Comparison of ENCODE assay signal across 17 cellular contexts in the genomic region with DNA sequence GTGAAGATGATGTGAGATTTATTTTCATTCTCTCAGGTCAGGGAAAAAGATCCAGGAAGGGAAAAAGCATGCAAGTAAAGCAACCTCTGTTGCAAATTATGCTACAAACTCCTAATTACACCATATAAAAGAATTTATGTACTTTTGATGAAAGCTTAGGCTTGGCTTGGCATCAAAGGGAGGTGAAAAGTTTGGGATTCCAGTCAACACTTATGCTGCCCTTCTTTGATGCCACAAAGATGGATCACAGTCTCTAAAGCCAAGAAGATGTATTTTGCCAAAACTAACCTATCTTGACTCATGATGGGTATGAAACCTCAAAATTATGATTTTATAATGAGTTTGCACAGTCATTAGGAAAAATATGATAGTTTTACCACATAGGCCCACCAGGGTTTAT.
DNase-seq lines count a peak whose midpoint lies in the region; ATAC-seq, FAIRE-seq and TF ChIP-seq lines count a peak whose summit lies in the region.
"Had no signal": no experiment of that assay in that cellular context is flagged by ENCODE, and none has a peak within 500 bp of the region (broad histone marks: within the 10 kb centered on the region; RNA-seq: fewer than 3 reads in every experiment).

No MANE protein-coding gene starts in this region.

- FAIRE-seq in GM12878 (lab: Jason Lieb, UNC), result peak; percentile 27
- FAIRE-seq: A204.1, D721Med, G401.6, H1 had no signal

- no peaks in the 10 kb centered on the region for H4K20me1 ChIP-seq in GM12878 (ENCODE audit: control insufficient read depth, insufficient read depth)

- CTCF ChIA-PET in CD4-positive, alpha-beta memory T cell (lab: Charles Lee; ENCODE audit: partially characterized antibody), result no interaction called here
- CTCF ChIA-PET in GM12878 (lab: Yijun Ruan, JAX), result interaction anchor here (1.0 to 2.9 kb wide), 2 partner anchors 8 to 238 kb away, joined by 3 to 19 read pairs; no protein-coding TSS in a partner anchor

- no peaks in the 10 kb centered on the region for H3K79me2 ChIP-seq in GM12878 (ENCODE audit: control insufficient read depth, insufficient read depth, low read length)

- H3K9ac ChIP-seq in GM12878 (ENCODE audit: control insufficient read depth, insufficient read depth, low read length), result no peak overlapping the region

- no peak overlapping the region for H2AFZ ChIP-seq in GM12878 (ENCODE audit: control insufficient read depth, low read depth, low read length)

- H3K36me3 ChIP-seq in CD4-positive, alpha-beta memory T cell (ENCODE audit: insufficient read depth, low read length), result no peaks in the 10 kb centered on the region
- no peaks in the 10 kb centered on the region for H3K36me3 ChIP-seq in GM12878 (ENCODE audit: control insufficient read depth in 2 of 2, insufficient read depth in 2 of 2, low read length in 1 of 2)
- H3K36me3 ChIP-seq: BE2C had no signal

- no peaks in the 10 kb centered on the region for H3K36me3 Mint-ChIP-seq in CD4-positive, alpha-beta memory T cell
- H3K36me3 Mint-ChIP-seq: CD4-positive, CD25-positive, alpha-beta regulatory T cell had no signal

- no peak for TF ChIP-seq EP300 in GM12878 (IDR thresholded peaks at IDR 0.05; ENCODE audit: borderline replicate concordance in 1 of 2, control insufficient read depth in 1 of 2, low read depth in 2 of 2, low read length in 2 of 2)

- H3K4me3 ChIP-seq in CD4-positive, alpha-beta memory T cell (ENCODE audit: low read length in 2 of 2), result no peak overlapping the region
- H3K4me3 ChIP-seq in HL-60 (replicated peaks; ENCODE audit: insufficient read depth, low read length), result no peak overlapping the region
- no peak overlapping the region for H3K4me3 ChIP-seq in GM12878

- peak overlapping the region in 6 of 7 donors; percentile 48 to 92 (median 84) for H3K27ac Mint-ChIP-seq in CD4-positive, alpha-beta memory T cell
- H3K27ac Mint-ChIP-seq: CD4-positive, CD25-positive, alpha-beta regulatory T cell; H9 had no signal

- intact Hi-C loops in CD4-positive, alpha-beta memory T cell (cut with micrococcal nuclease), result loop anchor here (2.0 kb wide), 1 partner anchor 33 kb away; no protein-coding TSS in a partner anchor
- intact Hi-C loops in GM12878 (cut with micrococcal nuclease; ENCODE audit: unreplicated experiment), result no loop called here

- H3K4me3 Mint-ChIP-seq in CD4-positive, alpha-beta memory T cell, result peak overlapping the region in 3 of 8 donors; percentile 42 to 70 (median 63)
- H3K4me3 Mint-ChIP-seq: CD4-positive, CD25-positive, alpha-beta regulatory T cell; H9 had no signal

- TF ChIP-seq CTCF in HL-60 (IDR thresholded peaks at IDR 0.05; ENCODE audit: insufficient read depth, low read length) (no peak), GM12878 (IDR thresholded peaks at IDR 0.05 in 2 of 3, conservative IDR thresholded peaks at IDR 0.05 in 1 of 3; ENCODE audit: control insufficient read depth in 2 of 3, extremely low read depth in 1 of 3, insufficient read depth in 1 of 3, low read depth in 3 of 3, low read length in 3 of 3) (no peak), omental fat pad (IDR thresholded peaks at IDR 0.05) (no peak)

- no peaks in the 10 kb centered on the region for H3K27me3 ChIP-seq in CD4-positive, alpha-beta memory T cell (ENCODE audit: insufficient read depth, low read length)
- H3K27me3 ChIP-seq in HL-60 (ENCODE audit: insufficient read depth, poor library complexity, severe bottlenecking) (no peaks in the 10 kb centered on the region), GM12878 (replicated peaks in 1 of 2; ENCODE audit: control insufficient read depth in 2 of 2, insufficient read depth in 2 of 2, low read length in 1 of 2) (no peaks in the 10 kb centered on the region; a peak in 1 of 4 replicates)
- H3K27me3 ChIP-seq: BE2C had no signal

- RAD21 ChIA-PET in GM12878 (lab: Charles Lee; ENCODE audit: unreplicated experiment), result no interaction called here

- TF ChIP-seq RAD21 in GM12878 (IDR thresholded peaks at IDR 0.05; ENCODE audit: insufficient read depth, low read depth, low read length), result no peak

- peaks cover 0 to 2% (median 0%) of the 10 kb centered on the region in 8 donors for H3K9me3 Mint-ChIP-seq in CD4-positive, alpha-beta memory T cell
- H3K9me3 Mint-ChIP-seq: H9 had no signal

- no peak overlapping the region for H3K4me2 ChIP-seq in GM12878 (ENCODE audit: control insufficient read depth, insufficient read depth)

- no peak for DNase-seq in CD4-positive, alpha-beta memory T cell
- DNase-seq in HL-60 (ENCODE audit: low read depth in 1 of 2, low spot score in 1 of 2), result no peak
- no peak for DNase-seq in GM12878 (ENCODE audit: low read depth, low spot score)
- DNase-seq in omental fat pad (ENCODE audit: low spot score), result no peak
- no peak for DNase-seq in NCI-H1417 (lab: John Stamatoyannopoulos, UW)
- DNase-seq in NCI-H128 (lab: John Stamatoyannopoulos, UW; ENCODE audit: unreplicated experiment), result no peak
- DNase-seq: ACHN; BE2C; C1 segment of cervical spinal cord; Caco-2; CD4-positive, CD25-positive, alpha-beta regulatory T cell; H9 had no signal

- peaks cover 83% of the 10 kb centered on the region for H3K4me1 ChIP-seq in CD4-positive, alpha-beta memory T cell (ENCODE audit: insufficient read depth, low read length)
- H3K4me1 ChIP-seq in GM12878 (ENCODE audit: control insufficient read depth, insufficient read depth, low read length), result no peaks in the 10 kb centered on the region
- H3K4me1 ChIP-seq: BE2C had no signal

- TF ChIP-seq POLR2A in GM12878 (IDR thresholded peaks at IDR 0.05; ENCODE audit: low read depth, low read length), result no peak

- H3K27ac ChIP-seq in CD4-positive, alpha-beta memory T cell (ENCODE audit: low read depth, low read length), result no peak overlapping the region
- H3K27ac ChIP-seq in HL-60 (replicated peaks), result 0 out of 2 replicates have a peak overlapping the region, but pooled peaks have one; percentile 11
- no peak overlapping the region for H3K27ac ChIP-seq in GM12878 (ENCODE audit: control insufficient read depth, insufficient read depth)

- POLR2A ChIA-PET in CD4-positive, alpha-beta memory T cell (lab: Charles Lee; ENCODE audit: partially characterized antibody), result interaction anchor here (2.9 kb wide), 1 partner anchor 32 kb away, joined by 26 read pairs; no protein-coding TSS in a partner anchor
- POLR2A ChIA-PET in GM12878 (lab: Charles Lee), result no interaction called here

- no TSS peak for BruUV-seq in GM12878 (replicated peaks; lab: Mats Ljungman, UMichigan)

- no peaks in the 10 kb centered on the region for H3K9me3 ChIP-seq in CD4-positive, alpha-beta memory T cell (ENCODE audit: control insufficient read depth in 1 of 2, low read length in 2 of 2)
- no peaks in the 10 kb centered on the region for H3K9me3 ChIP-seq in GM12878 (replicated peaks; ENCODE audit: control insufficient read depth, insufficient read depth, low read length)
- H3K9me3 ChIP-seq: BE2C, Caco-2 had no signal

- no peaks in the 10 kb centered on the region for H3K27me3 Mint-ChIP-seq in CD4-positive, alpha-beta memory T cell
- H3K27me3 Mint-ChIP-seq: CD4-positive, CD25-positive, alpha-beta regulatory T cell had no signal

- peaks cover 40 to 78% (median 60%) of the 10 kb centered on the region in 4 donors for H3K4me1 Mint-ChIP-seq in CD4-positive, alpha-beta memory T cell

- SMC1A ChIA-PET in GM12878 (lab: Charles Lee; ENCODE audit: uncharacterized antibody, unreplicated experiment), result no interaction called here

- in situ Hi-C loops in GM12878 (cut with MboI), result no loop called here

- ATAC-seq in GM12878 (no peak), omental fat pad (ENCODE audit: low FRiP score) (peak; percentile 31), HG02973 (IDR thresholded peaks at IDR 0.05; ENCODE audit: unreplicated experiment) (no peak)

TF ChIP-seq in GM12878, 131 proteins besides CTCF, POLR2A, EP300 and RAD21:
- no peak for TF ChIP-seq EGR1 (IDR thresholded peaks at IDR 0.05; ENCODE audit: borderline replicate concordance in 1 of 2, low read depth in 2 of 2, low read length in 2 of 2)
- no peak for TF ChIP-seq ZNF622 (IDR thresholded peaks at IDR 0.05)
- no peak for TF ChIP-seq YY1 (IDR thresholded peaks at IDR 0.05; ENCODE audit: low read depth, low read length)
- TF ChIP-seq GABPA (IDR thresholded peaks at IDR 0.05; ENCODE audit: low read depth), result no peak
- TF ChIP-seq PAX5 (IDR thresholded peaks at IDR 0.05; ENCODE audit: borderline replicate concordance, low read depth, low read length), result no peak
- TF ChIP-seq, protein P1, sequence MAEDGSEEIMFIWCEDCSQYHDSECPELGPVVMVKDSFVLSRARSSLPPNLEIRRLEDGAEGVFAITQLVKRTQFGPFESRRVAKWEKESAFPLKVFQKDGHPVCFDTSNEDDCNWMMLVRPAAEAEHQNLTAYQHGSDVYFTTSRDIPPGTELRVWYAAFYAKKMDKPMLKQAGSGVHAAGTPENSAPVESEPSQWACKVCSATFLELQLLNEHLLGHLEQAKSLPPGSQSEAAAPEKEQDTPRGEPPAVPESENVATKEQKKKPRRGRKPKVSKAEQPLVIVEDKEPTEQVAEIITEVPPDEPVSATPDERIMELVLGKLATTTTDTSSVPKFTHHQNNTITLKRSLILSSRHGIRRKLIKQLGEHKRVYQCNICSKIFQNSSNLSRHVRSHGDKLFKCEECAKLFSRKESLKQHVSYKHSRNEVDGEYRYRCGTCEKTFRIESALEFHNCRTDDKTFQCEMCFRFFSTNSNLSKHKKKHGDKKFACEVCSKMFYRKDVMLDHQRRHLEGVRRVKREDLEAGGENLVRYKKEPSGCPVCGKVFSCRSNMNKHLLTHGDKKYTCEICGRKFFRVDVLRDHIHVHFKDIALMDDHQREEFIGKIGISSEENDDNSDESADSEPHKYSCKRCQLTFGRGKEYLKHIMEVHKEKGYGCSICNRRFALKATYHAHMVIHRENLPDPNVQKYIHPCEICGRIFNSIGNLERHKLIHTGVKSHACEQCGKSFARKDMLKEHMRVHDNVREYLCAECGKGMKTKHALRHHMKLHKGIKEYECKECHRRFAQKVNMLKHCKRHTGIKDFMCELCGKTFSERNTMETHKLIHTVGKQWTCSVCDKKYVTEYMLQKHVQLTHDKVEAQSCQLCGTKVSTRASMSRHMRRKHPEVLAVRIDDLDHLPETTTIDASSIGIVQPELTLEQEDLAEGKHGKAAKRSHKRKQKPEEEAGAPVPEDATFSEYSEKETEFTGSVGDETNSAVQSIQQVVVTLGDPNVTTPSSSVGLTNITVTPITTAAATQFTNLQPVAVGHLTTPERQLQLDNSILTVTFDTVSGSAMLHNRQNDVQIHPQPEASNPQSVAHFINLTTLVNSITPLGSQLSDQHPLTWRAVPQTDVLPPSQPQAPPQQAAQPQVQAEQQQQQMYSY (CRISPR knock-in tag; IDR thresholded peaks at IDR 0.05), result no peak
- no peak for TF ChIP-seq KLF5 (IDR thresholded peaks at IDR 0.05; ENCODE audit: partially characterized antibody)
